ENCODE assay signal across 8 cellular contexts in the genomic region with DNA sequence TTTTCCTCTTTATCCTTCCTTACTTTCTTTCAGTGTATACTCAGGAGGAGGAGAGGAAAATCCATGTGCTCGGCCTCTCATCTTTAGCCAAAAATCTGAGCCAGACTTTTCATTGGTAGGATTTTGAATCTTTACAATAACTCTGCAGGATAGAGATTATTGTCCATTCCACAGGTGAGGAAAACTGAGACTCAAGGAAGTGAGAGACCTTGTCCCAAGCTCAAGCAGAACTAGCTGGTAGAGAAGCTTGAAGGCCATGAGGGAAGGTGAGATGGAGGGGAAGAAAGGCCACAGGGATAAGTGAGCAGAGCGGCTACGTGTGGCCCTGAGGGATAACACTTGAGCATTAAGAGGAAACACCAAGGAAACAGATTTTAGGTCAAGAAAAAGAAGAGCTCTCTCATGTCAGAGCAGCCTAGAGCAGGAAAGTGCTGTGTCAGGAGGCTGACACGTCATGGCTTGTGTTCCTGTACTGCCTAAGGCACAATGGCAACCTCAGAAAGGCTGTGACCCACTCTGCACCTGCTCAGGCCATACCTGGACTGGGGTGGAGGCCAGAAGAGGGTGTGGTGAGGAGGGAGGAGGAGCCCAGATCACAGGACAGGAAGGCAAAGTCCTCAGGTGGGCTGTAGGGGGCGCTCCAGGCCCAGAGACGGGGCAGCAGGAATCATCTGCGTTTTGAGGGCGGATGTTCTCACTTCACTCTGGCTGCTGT. TPM values are rescaled to one million over a fixed set of nuclear protein-coding genes. Genes with fewer than 3 reads are reported as not detected.
DNase-seq lines count a peak whose midpoint lies in the region; ATAC-seq lines count a peak whose summit lies in the region.
"Had no signal": no experiment of that assay in that cellular context is flagged by ENCODE, and none has a peak within 500 bp of the region (broad histone marks: within the 10 kb centered on the region; RNA-seq: fewer than 3 reads in every experiment).

No MANE protein-coding gene starts in this region.

- H3K27me3 ChIP-seq in naive thymus-derived CD4-positive, alpha-beta T cell (ENCODE audit: control insufficient read depth in 2 of 2, insufficient read depth in 2 of 2, low read length in 2 of 2), result no peaks in the 10 kb centered on the region

- CTCF ChIA-PET in activated CD8-positive, alpha-beta memory T cell treated with anti-CD3 and anti-CD28 coated beads, Interleukin-2, amount 10 ng/mL, durations not matched to agents 7 days and 5 days (lab: Charles Lee), result interaction anchor here (0.6 to 3.4 kb wide), 47 partner anchors 9 to 295 kb away, joined by 3 to 94 read pairs (median 4); a partner anchor contains a TSS
- CTCF ChIA-PET in naive thymus-derived CD4-positive, alpha-beta T cell (lab: Charles Lee), result interaction anchor here (0.6 to 5.7 kb wide), 25 partner anchors 8 to 875 kb away, joined by 3 to 86 read pairs (median 4); a partner anchor contains a TSS

- peaks cover 8% of the 10 kb centered on the region for H3K4me1 Mint-ChIP-seq in activated CD8-positive, alpha-beta memory T cell treated with anti-CD3 and anti-CD28 coated beads, Interleukin-2, amount 10 ng/mL, durations not matched to agents 7 days and 5 days
- H3K4me1 Mint-ChIP-seq in naive thymus-derived CD4-positive, alpha-beta T cell, result peaks cover 0 to 9% (median 8%) of the 10 kb centered on the region in 7 donors
- H3K4me1 Mint-ChIP-seq in stimulated activated naive B cell treated with anti-CD40 and anti-IgM and Interleukin-4, amounts not matched to agents 10 μg/mL and 1 μg/mL and 100 μg/mL, for 72 hours, result peaks cover 2 to 8% of the 10 kb centered on the region in 2 donors

- H3K9me3 Mint-ChIP-seq in activated CD8-positive, alpha-beta memory T cell treated with anti-CD3 and anti-CD28 coated beads, Interleukin-2, amount 10 ng/mL, durations not matched to agents 7 days and 5 days (ENCODE audit: low read depth), result peaks cover 3% of the 10 kb centered on the region
- H3K9me3 Mint-ChIP-seq in naive thymus-derived CD4-positive, alpha-beta T cell, result peaks cover 0 to 11% (median 0%) of the 10 kb centered on the region in 11 donors
- H3K9me3 Mint-ChIP-seq in stimulated activated naive B cell treated with anti-CD40 and anti-IgM and Interleukin-4, amounts not matched to agents 10 μg/mL and 1 μg/mL and 100 μg/mL, for 72 hours, result peaks cover 3 to 4% of the 10 kb centered on the region in 2 donors

- no peaks in the 10 kb centered on the region for H3K9me3 ChIP-seq in naive thymus-derived CD4-positive, alpha-beta T cell (ENCODE audit: control insufficient read depth in 2 of 3, low read length in 3 of 3)

- H3K27ac ChIP-seq in epithelial cell of prostate, result peak overlapping the region; percentile 31
- H3K27ac ChIP-seq in naive thymus-derived CD4-positive, alpha-beta T cell (ENCODE audit: low read depth, low read length), result no peak overlapping the region

- ATAC-seq in GM18511 (IDR thresholded peaks at IDR 0.05; ENCODE audit: unreplicated experiment) (peak; percentile 86), HG03066 (IDR thresholded peaks at IDR 0.05; ENCODE audit: low read depth, unreplicated experiment) (peak; percentile 89)
- ATAC-seq in activated CD8-positive, alpha-beta memory T cell treated with anti-CD3 and anti-CD28 coated beads, Interleukin-2, amount 10 ng/mL, durations not matched to agents 7 days and 5 days, result peak; percentile 100
- peak; percentile 100 for ATAC-seq in naive thymus-derived CD4-positive, alpha-beta T cell
- ATAC-seq in stimulated activated naive B cell treated with anti-CD40 and anti-IgM and Interleukin-4, amounts not matched to agents 10 μg/mL and 1 μg/mL and 100 μg/mL, for 72 hours (replicated peaks), result peak; percentile 99 to 100

- H3K27ac Mint-ChIP-seq in activated CD8-positive, alpha-beta memory T cell treated with anti-CD3 and anti-CD28 coated beads, Interleukin-2, amount 10 ng/mL, durations not matched to agents 7 days and 5 days, result no peak overlapping the region
- H3K27ac Mint-ChIP-seq in naive thymus-derived CD4-positive, alpha-beta T cell, result peak overlapping the region; percentile 53 to 89 (median 76)
- no peak overlapping the region for H3K27ac Mint-ChIP-seq in stimulated activated naive B cell treated with anti-CD40 and anti-IgM and Interleukin-4, amounts not matched to agents 10 μg/mL and 1 μg/mL and 100 μg/mL, for 72 hours

- H3K36me3 ChIP-seq in naive thymus-derived CD4-positive, alpha-beta T cell (ENCODE audit: control insufficient read depth in 2 of 3, insufficient read depth in 3 of 3, low read length in 3 of 3), result no peaks in the 10 kb centered on the region

- H3K4me3 ChIP-seq in naive thymus-derived CD4-positive, alpha-beta T cell (ENCODE audit: low read length), result no peak overlapping the region

- peaks cover 3 to 8% of the 10 kb centered on the region in 2 donors for H3K4me1 ChIP-seq in naive thymus-derived CD4-positive, alpha-beta T cell (ENCODE audit: control insufficient read depth in 2 of 2, insufficient read depth in 2 of 2, low read length in 2 of 2)

- H3K36me3 Mint-ChIP-seq in activated CD8-positive, alpha-beta memory T cell treated with anti-CD3 and anti-CD28 coated beads, Interleukin-2, amount 10 ng/mL, durations not matched to agents 7 days and 5 days, result no peaks in the 10 kb centered on the region
- no peaks in the 10 kb centered on the region for H3K36me3 Mint-ChIP-seq in naive thymus-derived CD4-positive, alpha-beta T cell
- H3K36me3 Mint-ChIP-seq in stimulated activated naive B cell treated with anti-CD40 and anti-IgM and Interleukin-4, amounts not matched to agents 10 μg/mL and 1 μg/mL and 100 μg/mL, for 72 hours, result no peaks in the 10 kb centered on the region

- intact Hi-C loops in naive thymus-derived CD4-positive, alpha-beta T cell (cut with micrococcal nuclease), result loop anchor here (1.0 to 5.0 kb wide), 12 partner anchors 24 to 375 kb away; a partner anchor contains a TSS

- peaks cover 17% of the 10 kb centered on the region for H3K27me3 Mint-ChIP-seq in activated CD8-positive, alpha-beta memory T cell treated with anti-CD3 and anti-CD28 coated beads, Interleukin-2, amount 10 ng/mL, durations not matched to agents 7 days and 5 days
- H3K27me3 Mint-ChIP-seq in naive thymus-derived CD4-positive, alpha-beta T cell, result peaks cover 0 to 19% (median 0%) of the 10 kb centered on the region in 5 donors
- peaks cover 10 to 14% of the 10 kb centered on the region in 2 donors for H3K27me3 Mint-ChIP-seq in stimulated activated naive B cell treated with anti-CD40 and anti-IgM and Interleukin-4, amounts not matched to agents 10 μg/mL and 1 μg/mL and 100 μg/mL, for 72 hours

- DNase-seq in NCI-H82 (lab: John Stamatoyannopoulos, UW) (peak; percentile 61), epithelial cell of prostate (ENCODE audit: low read depth, low spot score) (peak; percentile 88)
- DNase-seq in activated CD8-positive, alpha-beta memory T cell treated with anti-CD3 and anti-CD28 coated beads, Interleukin-2, amount 10 ng/mL, durations not matched to agents 7 days and 5 days, result peak; percentile 92
- peak; percentile 81 to 92 (median 88) for DNase-seq in naive thymus-derived CD4-positive, alpha-beta T cell
- peak; percentile 70 for DNase-seq in stimulated activated naive B cell treated with anti-CD40 and anti-IgM and Interleukin-4, amounts not matched to agents 10 μg/mL and 1 μg/mL and 100 μg/mL, for 72 hours

- H3K4me3 Mint-ChIP-seq in activated CD8-positive, alpha-beta memory T cell treated with anti-CD3 and anti-CD28 coated beads, Interleukin-2, amount 10 ng/mL, durations not matched to agents 7 days and 5 days, result no peak overlapping the region
- no peak overlapping the region for H3K4me3 Mint-ChIP-seq in naive thymus-derived CD4-positive, alpha-beta T cell
- no peak overlapping the region for H3K4me3 Mint-ChIP-seq in stimulated activated naive B cell treated with anti-CD40 and anti-IgM and Interleukin-4, amounts not matched to agents 10 μg/mL and 1 μg/mL and 100 μg/mL, for 72 hours

- POLR2A ChIA-PET in naive thymus-derived CD4-positive, alpha-beta T cell (lab: Charles Lee), result interaction anchor here (1.1 to 2.8 kb wide), 5 partner anchors 29 to 131 kb away, joined by 3 to 17 read pairs (median 10); a partner anchor contains a TSS

RNA-seq across cellular contexts. Expression of a gene that starts 11.9 kb away (rescaled TPM):
- total RNA-seq in activated CD8-positive, alpha-beta memory T cell treated with anti-CD3 and anti-CD28 coated beads, Interleukin-2, amount 10 ng/mL, durations not matched to agents 7 days and 5 days, result not detected
- total RNA-seq in naive thymus-derived CD4-positive, alpha-beta T cell, result not detected
- polyA plus RNA-seq in naive thymus-derived CD4-positive, alpha-beta T cell, result not detected
- total RNA-seq: mononuclear cell had no signal

RNA-seq across cellular contexts. Expression of a gene that starts 12.6 kb away (rescaled TPM):
- 1 to 10 TPM in 1 of 2 experiments, not detected in 1; 3.6 TPM for total RNA-seq in activated CD8-positive, alpha-beta memory T cell treated with anti-CD3 and anti-CD28 coated beads, Interleukin-2, amount 10 ng/mL, durations not matched to agents 7 days and 5 days
- 1 to 10 TPM in 2 of 5 experiments, under 1 TPM in 1, not detected in 2; 0.76 to 4.0 (median 1.5) TPM for total RNA-seq in naive thymus-derived CD4-positive, alpha-beta T cell
- 1 to 10 TPM; 3.8 to 4.5 TPM for polyA plus RNA-seq in naive thymus-derived CD4-positive, alpha-beta T cell

RNA-seq across cellular contexts. Expression of a gene that starts 31.6 kb away (rescaled TPM):
- total RNA-seq in activated CD8-positive, alpha-beta memory T cell treated with anti-CD3 and anti-CD28 coated beads, Interleukin-2, amount 10 ng/mL, durations not matched to agents 7 days and 5 days, result 100 to 1,000 TPM; 121 to 125 TPM
- total RNA-seq in naive thymus-derived CD4-positive, alpha-beta T cell, result 100 to 1,000 TPM in 1 of 5 experiments, 10 to 100 TPM in 4; 15.0 to 435 (median 32.8) TPM
- 100 to 1,000 TPM; 113 to 168 TPM for polyA plus RNA-seq in naive thymus-derived CD4-positive, alpha-beta T cell

RNA-seq across cellular contexts. Expression of a gene that starts 48.8 kb away (rescaled TPM):
- total RNA-seq in activated CD8-positive, alpha-beta memory T cell treated with anti-CD3 and anti-CD28 coated beads, Interleukin-2, amount 10 ng/mL, durations not matched to agents 7 days and 5 days, result 10 to 100 TPM; 41.2 to 54.1 TPM
- 100 to 1,000 TPM in 1 of 5 experiments, 1 to 10 TPM in 1, under 1 TPM in 2, not detected in 1; 0.45 to 166 (median 2.5) TPM for total RNA-seq in naive thymus-derived CD4-positive, alpha-beta T cell
- 1 to 10 TPM; 3.5 to 5.2 TPM for polyA plus RNA-seq in naive thymus-derived CD4-positive, alpha-beta T cell

RNA-seq across cellular contexts. Expression of a gene that starts 55.7 kb away (rescaled TPM):
- total RNA-seq in activated CD8-positive, alpha-beta memory T cell treated with anti-CD3 and anti-CD28 coated beads, Interleukin-2, amount 10 ng/mL, durations not matched to agents 7 days and 5 days, result not detected
- total RNA-seq in naive thymus-derived CD4-positive, alpha-beta T cell, result not detected
- not detected for polyA plus RNA-seq in naive thymus-derived CD4-positive, alpha-beta T cell
- total RNA-seq: mononuclear cell had no signal

Comparison
In these comparisons a context has a peak if more than half of its experiments do, and no peak if none do; other contexts are left out.
1. H3K27ac Mint-ChIP-seq: peak in naive thymus-derived CD4-positive, alpha-beta T cell (9 of 9); none in activated CD8-positive, alpha-beta memory T cell treated with anti-CD3 and anti-CD28 coated beads, Interleukin-2, amount 10 ng/mL, durations not matched to agents 7 days and 5 days (single experiment) and stimulated activated naive B cell treated with anti-CD40 and anti-IgM and Interleukin-4, amounts not matched to agents 10 μg/mL and 1 μg/mL and 100 μg/mL, for 72 hours (single experiment).
2. Peak in every context shown above with its lines, with median percentiles within 50 percentile points of each other: ATAC-seq and DNase-seq.